In the genomic region with DNA sequence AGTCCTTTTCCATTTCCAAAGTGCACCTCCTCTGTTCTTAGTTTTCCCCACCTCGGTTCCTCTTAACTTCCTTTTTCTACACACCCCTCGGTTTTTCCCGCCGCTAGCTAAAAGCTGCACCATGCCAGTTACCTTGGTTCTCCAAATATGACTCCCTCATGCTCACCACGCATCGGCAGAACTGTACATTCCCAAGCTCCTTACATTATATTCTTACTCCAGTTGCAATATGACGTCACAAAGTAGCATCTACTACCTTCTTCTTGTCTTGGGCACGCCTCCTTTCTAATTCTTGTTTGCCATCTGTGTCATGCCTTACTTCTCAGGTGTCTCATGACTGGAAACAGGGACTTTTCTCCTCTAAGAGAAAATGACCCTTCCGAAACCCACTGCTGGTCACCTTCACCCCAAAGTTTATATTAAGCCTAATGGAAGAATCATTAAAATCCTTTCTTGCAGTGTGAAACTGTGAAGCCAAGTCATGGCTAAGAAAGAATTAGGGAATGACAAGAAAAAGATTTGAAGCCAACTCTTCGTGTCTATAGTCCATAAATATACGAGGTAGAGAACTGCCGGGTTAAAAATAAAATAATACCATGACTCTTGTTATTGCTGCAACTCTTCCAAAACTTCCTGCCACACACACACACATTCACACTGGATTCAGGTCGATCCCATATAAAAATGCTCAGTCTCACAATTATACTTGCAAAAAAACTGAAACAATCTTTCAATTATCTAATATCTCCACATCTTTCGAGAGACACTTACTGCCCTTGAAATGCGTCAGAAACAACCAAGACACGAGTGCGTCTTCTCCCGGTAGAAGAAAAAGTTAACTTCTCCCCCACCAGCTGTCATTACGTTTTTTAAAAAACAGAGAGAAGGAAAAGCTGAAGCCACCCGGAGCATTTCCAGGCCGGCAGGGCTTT, we compare ENCODE assay signal across 8 cellular contexts. TPM values are rescaled to one million over a fixed set of nuclear protein-coding genes. Genes with fewer than 3 reads are reported as not detected.
A peak's percentile ranks its signal among the peaks of the same experiment; 100 is the strongest.
DNase-seq lines count a peak whose midpoint lies in the region; ATAC-seq, FAIRE-seq and TF ChIP-seq lines count a peak whose summit lies in the region.

No MANE protein-coding gene starts in this region.

- peak overlapping the region; percentile 94 for H3K27ac Mint-ChIP-seq in activated naive CD4-positive, alpha-beta T cell treated with anti-CD3 and anti-CD28 coated beads for 36 hours
- peak overlapping the region; percentile 94 to 96 for H3K27ac Mint-ChIP-seq in T-cell
- peak overlapping the region; percentile 84 for H3K27ac Mint-ChIP-seq in progenitor cell of endocrine pancreas

- TF ChIP-seq CTCF in esophagus squamous epithelium (IDR thresholded peaks at IDR 0.05), result no peak
- no peak for TF ChIP-seq CTCF in progenitor cell of endocrine pancreas (IDR thresholded peaks at IDR 0.05; ENCODE audit: unreplicated experiment)

- peaks cover 13 to 63% (median 20%) of the 10 kb centered on the region in 3 donors for H3K4me1 ChIP-seq in esophagus squamous epithelium

- peak overlapping the region; percentile 76 to 96 (median 91) for H3K4me3 ChIP-seq in esophagus squamous epithelium

- TF ChIP-seq POLR2A in esophagus squamous epithelium (IDR thresholded peaks at IDR 0.05) (peak in 1 of 4 donors; percentile 17), H54 (IDR thresholded peaks at IDR 0.05; ENCODE audit: low read depth, low read length) (no peak)

- POLR2A ChIA-PET in T-cell (lab: Charles Lee), result interaction anchor here (0.7 to 6.1 kb wide), 10 partner anchors 8 to 83 kb away, joined by 3 to 124 read pairs (median 7); no protein-coding TSS in a partner anchor

- FAIRE-seq in H54 (lab: Jason Lieb, UNC), result no peak

- CTCF ChIA-PET in activated naive CD4-positive, alpha-beta T cell treated with anti-CD3 and anti-CD28 coated beads for 36 hours (lab: Charles Lee), result interaction anchor here (0.8 to 2.3 kb wide), 2 partner anchors 11 to 16 kb away, joined by 3 to 7 read pairs; no protein-coding TSS in a partner anchor
- CTCF ChIA-PET in T-cell (lab: Charles Lee), result interaction anchor here (0.9 to 1.8 kb wide), 4 partner anchors 8 to 18 kb away, joined by 3 to 6 read pairs (median 4); no protein-coding TSS in a partner anchor

- H3K4me3 Mint-ChIP-seq in activated naive CD4-positive, alpha-beta T cell treated with anti-CD3 and anti-CD28 coated beads for 36 hours, result peak overlapping the region; percentile 98
- H3K4me3 Mint-ChIP-seq in T-cell, result peak overlapping the region; percentile 97 to 99 (median 98)
- peak overlapping the region; percentile 89 for H3K4me3 Mint-ChIP-seq in progenitor cell of endocrine pancreas (ENCODE audit: low read depth)

- peaks cover 7% of the 10 kb centered on the region for H3K36me3 Mint-ChIP-seq in activated naive CD4-positive, alpha-beta T cell treated with anti-CD3 and anti-CD28 coated beads for 36 hours (ENCODE audit: low read depth)
- H3K36me3 Mint-ChIP-seq in T-cell (peaks cover 6% of the 10 kb centered on the region), progenitor cell of endocrine pancreas (ENCODE audit: insufficient read depth) (peaks cover 2% of the 10 kb centered on the region)

- DNase-seq in activated naive CD4-positive, alpha-beta T cell treated with anti-CD3 and anti-CD28 coated beads for 36 hours, result peak; percentile 49
- DNase-seq in activated naive CD4-positive, alpha-beta T cell (lab: John Stamatoyannopoulos, UW), result no peak
- DNase-seq in T-cell, result peak in 6 of 34 experiments; percentile 18 to 28 (median 21)
- DNase-seq in esophagus squamous epithelium (lab: John Stamatoyannopoulos, UW), result no peak
- no peak for DNase-seq in progenitor cell of endocrine pancreas (ENCODE audit: low spot score, unreplicated experiment)
- DNase-seq in NK-92 (lab: John Stamatoyannopoulos, UW; ENCODE audit: unreplicated experiment), result no peak
- no peak for DNase-seq in H54 (ENCODE audit: insufficient read length, low spot score)

- no peaks in the 10 kb centered on the region for H3K9me3 Mint-ChIP-seq in activated naive CD4-positive, alpha-beta T cell treated with anti-CD3 and anti-CD28 coated beads for 36 hours
- H3K9me3 Mint-ChIP-seq in T-cell (no peaks in the 10 kb centered on the region), progenitor cell of endocrine pancreas (ENCODE audit: low read depth) (no peaks in the 10 kb centered on the region)

- ATAC-seq in T-cell (replicated peaks in 1 of 4) (no peak), GM19467 (IDR thresholded peaks at IDR 0.05; ENCODE audit: unreplicated experiment) (no peak)

- peaks cover 0 to 11% (median 0%) of the 10 kb centered on the region in 3 donors for H3K36me3 ChIP-seq in esophagus squamous epithelium

- WGBS in esophagus squamous epithelium, 2 donors, result 17 to 18% methylated on average over 19 of the region's 21 CpGs

- H3K27me3 ChIP-seq in esophagus squamous epithelium, result no peaks in the 10 kb centered on the region

- H3K9me3 ChIP-seq in esophagus squamous epithelium, result no peaks in the 10 kb centered on the region

- peaks cover 42% of the 10 kb centered on the region for H3K4me1 Mint-ChIP-seq in activated naive CD4-positive, alpha-beta T cell treated with anti-CD3 and anti-CD28 coated beads for 36 hours (ENCODE audit: low read depth)
- H3K4me1 Mint-ChIP-seq in T-cell, result peaks cover 40 to 61% (median 53%) of the 10 kb centered on the region in 3 donors
- H3K4me1 Mint-ChIP-seq in progenitor cell of endocrine pancreas (ENCODE audit: low read depth), result peaks cover 23% of the 10 kb centered on the region

- H3K27me3 Mint-ChIP-seq in activated naive CD4-positive, alpha-beta T cell treated with anti-CD3 and anti-CD28 coated beads for 36 hours (ENCODE audit: low read depth), result no peaks in the 10 kb centered on the region
- H3K27me3 Mint-ChIP-seq in T-cell (no peaks in the 10 kb centered on the region), progenitor cell of endocrine pancreas (peaks cover 5% of the 10 kb centered on the region)

- H3K27ac ChIP-seq in esophagus squamous epithelium, result peak overlapping the region; percentile 93 to 99 (median 98)

- intact Hi-C loops in activated naive CD4-positive, alpha-beta T cell treated with anti-CD3 and anti-CD28 coated beads for 36 hours (cut with micrococcal nuclease), result loop anchor here (2.0 kb wide), 2 partner anchors 45 to 149 kb away; no protein-coding TSS in a partner anchor
- intact Hi-C loops in esophagus squamous epithelium (cut with DNase I), result no loop called here

RNA-seq across cellular contexts. Expression of gene ESYT2, which starts 1.6 kb away (rescaled TPM):
- 10 to 100 TPM; 41.7 to 44.3 TPM for total RNA-seq in activated naive CD4-positive, alpha-beta T cell treated with anti-CD3 and anti-CD28 coated beads for 36 hours
- total RNA-seq in T-cell (100 to 1,000 TPM in 4 of 5 donors, 10 to 100 TPM in 1; 99.0 to 122 (median 116) TPM), esophagus squamous epithelium (10 to 100 TPM; 52.1 to 94.2 (median 60.5) TPM), progenitor cell of endocrine pancreas (29.4 and 30.0 TPM in 2 replicates)

RNA-seq across cellular contexts. Expression of gene DYNC2I1, which starts 28.7 kb away (rescaled TPM):
- total RNA-seq in activated naive CD4-positive, alpha-beta T cell treated with anti-CD3 and anti-CD28 coated beads for 36 hours, result 1 to 10 TPM; 8.0 to 8.5 TPM
- total RNA-seq in T-cell, result 10 to 100 TPM; 12.7 to 20.6 (median 15.1) TPM
- total RNA-seq in esophagus squamous epithelium, result 10 to 100 TPM in 1 of 4 donors, 1 to 10 TPM in 3; 6.4 to 15.1 (median 7.3) TPM
- 37.3 and 39.7 TPM in 2 replicates for total RNA-seq in progenitor cell of endocrine pancreas
